ENCODE assay signal across 10 cellular contexts in the genomic region with DNA sequence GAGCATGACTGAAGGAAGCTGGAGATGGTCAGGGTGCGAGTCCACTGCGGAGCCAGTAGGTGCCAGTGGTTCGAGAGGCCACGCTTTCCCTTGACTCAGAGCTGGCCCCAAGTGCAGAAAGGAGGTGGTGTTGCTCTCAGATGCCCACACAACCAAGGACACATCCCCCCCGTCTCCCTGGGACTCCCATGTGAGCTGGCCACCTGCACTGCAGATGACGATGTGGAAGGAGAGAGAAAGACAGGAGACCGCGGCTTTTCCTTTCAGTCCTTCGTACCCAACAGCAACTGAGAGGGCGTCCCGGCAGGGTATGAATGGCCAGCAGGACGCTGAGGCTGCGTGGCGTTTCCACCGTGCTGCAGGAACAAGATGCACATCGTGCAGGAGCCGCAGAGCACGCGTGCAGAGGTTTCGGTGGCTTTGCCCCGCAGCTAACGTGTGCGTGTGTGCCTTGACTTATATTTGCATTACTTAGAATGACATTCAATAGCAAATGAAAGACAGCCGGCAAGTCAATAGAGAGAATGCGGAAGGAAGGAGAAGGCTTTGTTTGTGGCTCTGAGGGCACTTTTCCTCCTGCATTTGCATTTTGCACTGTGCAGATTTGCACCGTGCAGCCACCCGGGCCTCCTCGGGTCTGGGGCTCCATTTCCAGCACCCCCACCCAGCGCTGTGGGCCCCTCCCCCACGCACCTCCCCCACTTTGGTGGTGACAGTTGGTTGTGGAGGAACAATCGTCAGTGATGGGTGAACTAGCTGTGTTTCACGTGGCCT. TPM values are rescaled to one million over a fixed set of nuclear protein-coding genes. Genes with fewer than 3 reads are reported as not detected.
DNase-seq lines count a peak whose midpoint lies in the region; ATAC-seq and TF ChIP-seq lines count a peak whose summit lies in the region.
"Had no signal": no experiment of that assay in that cellular context is flagged by ENCODE, and none has a peak within 500 bp of the region (broad histone marks: within the 10 kb centered on the region; RNA-seq: fewer than 3 reads in every experiment).

No MANE protein-coding gene starts in this region.

- H3K4me1 ChIP-seq in HAP-1, result peaks cover 10% of the 10 kb centered on the region

- H3K27ac Mint-ChIP-seq in WTC11, result peak overlapping the region; percentile 91
- H3K27ac Mint-ChIP-seq in neural crest cell (ENCODE audit: unreplicated experiment), result peak overlapping the region; percentile 47

- ATAC-seq in WTC11 (peak; percentile 13), GM19023 (IDR thresholded peaks at IDR 0.05; ENCODE audit: unreplicated experiment) (no peak)

- H3K36me3 Mint-ChIP-seq in WTC11 (no peaks in the 10 kb centered on the region), neural crest cell (ENCODE audit: low read depth) (no peaks in the 10 kb centered on the region)

- in situ Hi-C loops in HAP-1 (cut with MboI; ENCODE audit: low sequenced_read_pairs), result no loop called here

- TF ChIP-seq CTCF in WTC11 (IDR thresholded peaks at IDR 0.05), result no peak
- no peak for TF ChIP-seq CTCF in neural crest cell (conservative IDR thresholded peaks at IDR 0.05)

- H3K27me3 Mint-ChIP-seq in WTC11 (ENCODE audit: low read depth) (peaks cover 6% of the 10 kb centered on the region), neural crest cell (ENCODE audit: low read depth) (peaks cover 9% of the 10 kb centered on the region)

- peaks cover 49% of the 10 kb centered on the region for H3K4me1 Mint-ChIP-seq in WTC11
- H3K4me1 Mint-ChIP-seq in neural crest cell, result peaks cover 39% of the 10 kb centered on the region

- no peaks in the 10 kb centered on the region for H3K36me3 ChIP-seq in HAP-1 (replicated peaks)

- no peaks in the 10 kb centered on the region for H3K9me3 ChIP-seq in HAP-1

- H3K9me3 Mint-ChIP-seq in WTC11 (no peaks in the 10 kb centered on the region), neural crest cell (no peaks in the 10 kb centered on the region)

- H3K27me3 ChIP-seq in HAP-1 (ENCODE audit: low read depth), result no peaks in the 10 kb centered on the region

- DNase-seq in SIG-M5 treated with dmso at 0.1 percent for 504 hours (lab: John Stamatoyannopoulos, UW; ENCODE audit: unreplicated experiment), result peak; percentile 29
- no peak for DNase-seq in SIG-M5 (lab: John Stamatoyannopoulos, UW)
- DNase-seq in HAP-1 (ENCODE audit: low spot score in 2 of 2), result peak; percentile 75 to 91
- peak; percentile 52 for DNase-seq in WTC11 (ENCODE audit: low spot score)
- DNase-seq in neural crest cell (ENCODE audit: low read depth, low spot score), result no peak
- no peak for DNase-seq in NCI-H2081 (lab: John Stamatoyannopoulos, UW)
- DNase-seq in GM03348 (ENCODE audit: low spot score), result no peak
- DNase-seq: nucleus accumbens, T-helper 9 cell had no signal

- POLR2A ChIA-PET in WTC11 (lab: Charles Lee), result no interaction called here

- H3K4me3 Mint-ChIP-seq in WTC11 (peak overlapping the region; percentile 49), neural crest cell (peak overlapping the region; percentile 65)

- H3K4me3 ChIP-seq in HAP-1, result no peak overlapping the region

- CTCF ChIA-PET in WTC11 (lab: Charles Lee), result interaction anchor here (0.8 to 2.5 kb wide), 12 partner anchors 18 to 276 kb away, joined by 3 to 15 read pairs (median 4); no protein-coding TSS in a partner anchor

TF ChIP-seq in WTC11, 78 proteins besides CTCF, POLR2A, EP300 and RAD21 (continues in another document):
- TF ChIP-seq TCF7 (CRISPR knock-in tag; IDR thresholded peaks at IDR 0.05; ENCODE audit: low read depth), result no peak
- 0 out of 2 replicates have a peak, but pooled peaks have one; percentile 47 for TF ChIP-seq NFE2L1 (CRISPR knock-in tag; IDR thresholded peaks at IDR 0.05)
- no peak for TF ChIP-seq USF1 (CRISPR knock-in tag; IDR thresholded peaks at IDR 0.05)
- TF ChIP-seq, protein P1, sequence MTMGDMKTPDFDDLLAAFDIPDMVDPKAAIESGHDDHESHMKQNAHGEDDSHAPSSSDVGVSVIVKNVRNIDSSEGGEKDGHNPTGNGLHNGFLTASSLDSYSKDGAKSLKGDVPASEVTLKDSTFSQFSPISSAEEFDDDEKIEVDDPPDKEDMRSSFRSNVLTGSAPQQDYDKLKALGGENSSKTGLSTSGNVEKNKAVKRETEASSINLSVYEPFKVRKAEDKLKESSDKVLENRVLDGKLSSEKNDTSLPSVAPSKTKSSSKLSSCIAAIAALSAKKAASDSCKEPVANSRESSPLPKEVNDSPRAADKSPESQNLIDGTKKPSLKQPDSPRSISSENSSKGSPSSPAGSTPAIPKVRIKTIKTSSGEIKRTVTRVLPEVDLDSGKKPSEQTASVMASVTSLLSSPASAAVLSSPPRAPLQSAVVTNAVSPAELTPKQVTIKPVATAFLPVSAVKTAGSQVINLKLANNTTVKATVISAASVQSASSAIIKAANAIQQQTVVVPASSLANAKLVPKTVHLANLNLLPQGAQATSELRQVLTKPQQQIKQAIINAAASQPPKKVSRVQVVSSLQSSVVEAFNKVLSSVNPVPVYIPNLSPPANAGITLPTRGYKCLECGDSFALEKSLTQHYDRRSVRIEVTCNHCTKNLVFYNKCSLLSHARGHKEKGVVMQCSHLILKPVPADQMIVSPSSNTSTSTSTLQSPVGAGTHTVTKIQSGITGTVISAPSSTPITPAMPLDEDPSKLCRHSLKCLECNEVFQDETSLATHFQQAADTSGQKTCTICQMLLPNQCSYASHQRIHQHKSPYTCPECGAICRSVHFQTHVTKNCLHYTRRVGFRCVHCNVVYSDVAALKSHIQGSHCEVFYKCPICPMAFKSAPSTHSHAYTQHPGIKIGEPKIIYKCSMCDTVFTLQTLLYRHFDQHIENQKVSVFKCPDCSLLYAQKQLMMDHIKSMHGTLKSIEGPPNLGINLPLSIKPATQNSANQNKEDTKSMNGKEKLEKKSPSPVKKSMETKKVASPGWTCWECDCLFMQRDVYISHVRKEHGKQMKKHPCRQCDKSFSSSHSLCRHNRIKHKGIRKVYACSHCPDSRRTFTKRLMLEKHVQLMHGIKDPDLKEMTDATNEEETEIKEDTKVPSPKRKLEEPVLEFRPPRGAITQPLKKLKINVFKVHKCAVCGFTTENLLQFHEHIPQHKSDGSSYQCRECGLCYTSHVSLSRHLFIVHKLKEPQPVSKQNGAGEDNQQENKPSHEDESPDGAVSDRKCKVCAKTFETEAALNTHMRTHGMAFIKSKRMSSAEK (CRISPR knock-in tag; IDR thresholded peaks at IDR 0.05; ENCODE audit: borderline replicate concordance), result no peak
- no peak for TF ChIP-seq NFYB (CRISPR knock-in tag; conservative IDR thresholded peaks at IDR 0.05; ENCODE audit: low read depth)
- TF ChIP-seq, protein P2, sequence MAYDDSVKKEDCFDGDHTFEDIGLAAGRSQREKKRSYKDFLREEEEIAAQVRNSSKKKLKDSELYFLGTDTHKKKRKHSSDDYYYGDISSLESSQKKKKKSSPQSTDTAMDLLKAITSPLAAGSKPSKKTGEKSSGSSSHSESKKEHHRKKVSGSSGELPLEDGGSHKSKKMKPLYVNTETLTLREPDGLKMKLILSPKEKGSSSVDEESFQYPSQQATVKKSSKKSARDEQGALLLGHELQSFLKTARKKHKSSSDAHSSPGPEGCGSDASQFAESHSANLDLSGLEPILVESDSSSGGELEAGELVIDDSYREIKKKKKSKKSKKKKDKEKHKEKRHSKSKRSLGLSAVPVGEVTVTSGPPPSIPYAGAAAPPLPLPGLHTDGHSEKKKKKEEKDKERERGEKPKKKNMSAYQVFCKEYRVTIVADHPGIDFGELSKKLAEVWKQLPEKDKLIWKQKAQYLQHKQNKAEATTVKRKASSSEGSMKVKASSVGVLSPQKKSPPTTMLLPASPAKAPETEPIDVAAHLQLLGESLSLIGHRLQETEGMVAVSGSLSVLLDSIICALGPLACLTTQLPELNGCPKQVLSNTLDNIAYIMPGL (CRISPR knock-in tag; IDR thresholded peaks at IDR 0.05), result no peak
- peak; percentile 47; the same call in 1 of the 2 replicates for TF ChIP-seq SP1 (CRISPR knock-in tag; conservative IDR thresholded peaks at IDR 0.05)
- TF ChIP-seq GTF2I (CRISPR knock-in tag; conservative IDR thresholded peaks at IDR 0.05), result no peak
- TF ChIP-seq ZNF671 (CRISPR knock-in tag; IDR thresholded peaks at IDR 0.05), result peak; percentile 32; the same call in 1 of the 2 replicates
- TF ChIP-seq GRHL2 (CRISPR knock-in tag; IDR thresholded peaks at IDR 0.05; ENCODE audit: insufficient replicate concordance, severe bottlenecking), result no peak
- TF ChIP-seq, protein P3, sequence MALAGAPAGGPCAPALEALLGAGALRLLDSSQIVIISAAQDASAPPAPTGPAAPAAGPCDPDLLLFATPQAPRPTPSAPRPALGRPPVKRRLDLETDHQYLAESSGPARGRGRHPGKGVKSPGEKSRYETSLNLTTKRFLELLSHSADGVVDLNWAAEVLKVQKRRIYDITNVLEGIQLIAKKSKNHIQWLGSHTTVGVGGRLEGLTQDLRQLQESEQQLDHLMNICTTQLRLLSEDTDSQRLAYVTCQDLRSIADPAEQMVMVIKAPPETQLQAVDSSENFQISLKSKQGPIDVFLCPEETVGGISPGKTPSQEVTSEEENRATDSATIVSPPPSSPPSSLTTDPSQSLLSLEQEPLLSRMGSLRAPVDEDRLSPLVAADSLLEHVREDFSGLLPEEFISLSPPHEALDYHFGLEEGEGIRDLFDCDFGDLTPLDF (CRISPR knock-in tag; IDR thresholded peaks at IDR 0.05), result 0 out of 2 replicates have a peak, but pooled peaks have one; percentile 37
- TF ChIP-seq FOXP1 (CRISPR knock-in tag; IDR thresholded peaks at IDR 0.05; ENCODE audit: borderline replicate concordance), result peak; percentile 37; the same call in 1 of the 2 replicates
- no peak for TF ChIP-seq ZNF396 (CRISPR knock-in tag; IDR thresholded peaks at IDR 0.05; ENCODE audit: borderline replicate concordance)
- no peak for TF ChIP-seq ZNF121 (CRISPR knock-in tag; IDR thresholded peaks at IDR 0.05)
- TF ChIP-seq ZNF317 (CRISPR knock-in tag; IDR thresholded peaks at IDR 0.05; ENCODE audit: borderline replicate concordance, low read depth), result no peak
- peak; percentile 81; the same call in 1 of the 2 replicates for TF ChIP-seq TEAD1 (CRISPR knock-in tag; IDR thresholded peaks at IDR 0.05)
- TF ChIP-seq ZNF423 (CRISPR knock-in tag; IDR thresholded peaks at IDR 0.05), result peak; percentile 41

RNA-seq across cellular contexts. Expression of gene BHLHE23, which starts 26.3 kb away (rescaled TPM):
- 0.57 to 1.3 TPM (median 0.66 TPM) in 3 replicates for total RNA-seq in WTC11 (2021)
- total RNA-seq in neural crest cell, result not detected in 2 replicates

Comparison
In these comparisons a context has a peak if more than half of its experiments do, and no peak if none do; other contexts are left out.
1. DNase-seq: peak in SIG-M5 treated with dmso at 0.1 percent for 504 hours (single experiment), HAP-1 (2 of 2) and WTC11 (single experiment); none in SIG-M5 (single experiment), neural crest cell (single experiment), NCI-H2081 (0 of 2) and GM03348 (single experiment).